20 cellular contexts compared by ENCODE assay signal in the genomic region with DNA sequence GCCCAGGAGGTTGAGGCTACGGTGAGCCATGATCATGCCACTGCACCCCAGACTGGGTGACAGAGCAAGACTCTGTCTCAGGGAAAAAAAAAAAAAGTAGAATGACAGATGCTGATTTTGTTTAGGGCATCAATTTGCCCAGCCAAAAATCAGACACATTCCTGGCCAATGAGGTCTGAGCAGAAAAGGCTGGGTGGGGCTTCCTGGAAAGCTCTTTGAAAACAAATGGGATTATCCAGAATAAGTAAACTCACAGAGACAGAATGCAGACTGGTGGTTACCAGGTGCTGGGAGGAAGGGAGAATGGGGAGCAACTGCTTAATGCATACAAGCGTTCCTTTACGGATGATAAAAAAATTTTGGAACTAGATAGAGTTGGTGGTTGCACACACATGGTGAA. TPM values are rescaled to one million over a fixed set of nuclear protein-coding genes. Genes with fewer than 3 reads are reported as not detected.
A peak's percentile ranks its signal among the peaks of the same experiment; 100 is the strongest.
DNase-seq lines count a peak whose midpoint lies in the region; ATAC-seq, FAIRE-seq and TF ChIP-seq lines count a peak whose summit lies in the region.
"Had no signal": no experiment of that assay in that cellular context is flagged by ENCODE, and none has a peak within 500 bp of the region (broad histone marks: within the 10 kb centered on the region; RNA-seq: fewer than 3 reads in every experiment).

No MANE protein-coding gene starts in this region.

- no peak for DNase-seq in A549 (ENCODE audit: low read depth in 1 of 2, low spot score in 1 of 2)
- peak; percentile 98 for DNase-seq in DMS 273 (lab: John Stamatoyannopoulos, UW; ENCODE audit: unreplicated experiment)
- peak; percentile 94 for DNase-seq in NCI-H82 (lab: John Stamatoyannopoulos, UW)
- peak; percentile 15 for DNase-seq in dedifferentiated amniotic fluid mesenchymal stem cell (ENCODE audit: extremely low spot score)
- no peak for DNase-seq in activated T-helper 1 cell treated with anti-CD3 and anti-CD28 coated beads, Interleukin-12 subunit alpha, Interleukin-12 subunit beta, Interleukin-2, Interleukin-4 antibody, amounts not matched to agents 30 ng/mL and 10 ng/mL and 1 ng/mL, durations not matched to agents 14 hours and 24 hours and 36 hours (ENCODE audit: low spot score)
- DNase-seq in NCI-H1694 treated with DMSO at 0.1 percent for 48 hours (lab: John Stamatoyannopoulos, UW) = no peak
- no peak for DNase-seq in activated CD4-positive, alpha-beta memory T cell treated with anti-CD3 and anti-CD28 coated beads for 36 hours
- DNase-seq: CD4-positive, alpha-beta T cell; DMS79; HCEC 1CT; MV-4-11; NCI-H1417; NCI-H2029; NCI-H510A; NCI-H774; PC-9; SK-N-SH had no signal

- TF ChIP-seq CTCF in A549 (IDR thresholded peaks at IDR 0.05) = no peak

- peaks cover 51% of the 10 kb centered on the region for H3K4me1 ChIP-seq in A549

- no peak for FAIRE-seq in A549 (lab: Jason Lieb, UNC)

- peaks cover 10% of the 10 kb centered on the region for H3K36me3 Mint-ChIP-seq in activated T-helper 1 cell treated with anti-CD3 and anti-CD28 coated beads, Interleukin-12 subunit alpha, Interleukin-12 subunit beta, Interleukin-2, Interleukin-4 antibody, amounts not matched to agents 30 ng/mL and 10 ng/mL and 1 ng/mL, durations not matched to agents 14 hours and 24 hours and 36 hours (ENCODE audit: low read depth)
- peaks cover 9% of the 10 kb centered on the region for H3K36me3 Mint-ChIP-seq in activated CD4-positive, alpha-beta memory T cell treated with anti-CD3 and anti-CD28 coated beads for 36 hours

- POLR2A ChIA-PET in A549 (lab: Yijun Ruan, JAX) = no interaction called here
- POLR2A ChIA-PET in activated CD4-positive, alpha-beta memory T cell treated with anti-CD3 and anti-CD28 coated beads for 36 hours (lab: Charles Lee) = no interaction called here

- no peak for TF ChIP-seq EP300 in A549 (IDR thresholded peaks at IDR 0.05)

- ATAC-seq in A549 = no peak
- no peak for ATAC-seq in activated CD4-positive, CD25-positive, alpha-beta regulatory T cell treated with anti-CD3 and anti-CD28 coated beads, Interleukin-2, amount 50 U/mL, for 24 hours
- ATAC-seq: Right ventricle myocardium inferior had no signal

- H3K27me3 Mint-ChIP-seq in activated T-helper 1 cell treated with anti-CD3 and anti-CD28 coated beads, Interleukin-12 subunit alpha, Interleukin-12 subunit beta, Interleukin-2, Interleukin-4 antibody, amounts not matched to agents 30 ng/mL and 10 ng/mL and 1 ng/mL, durations not matched to agents 14 hours and 24 hours and 36 hours (ENCODE audit: insufficient read depth) = no peaks in the 10 kb centered on the region
- H3K27me3 Mint-ChIP-seq in activated CD4-positive, alpha-beta memory T cell treated with anti-CD3 and anti-CD28 coated beads for 36 hours = no peaks in the 10 kb centered on the region
- H3K27me3 Mint-ChIP-seq: CD4-positive, alpha-beta T cell had no signal

- CTCF ChIA-PET in A549 (lab: Yijun Ruan, JAX) = interaction anchor here (1.2 to 22.4 kb wide), 2 partner anchors 10 to 73 kb away, joined by 5 to 602 read pairs; a partner anchor contains a TSS
- CTCF ChIA-PET in activated CD4-positive, alpha-beta memory T cell treated with anti-CD3 and anti-CD28 coated beads for 36 hours (lab: Charles Lee) = interaction anchor here (1.3 to 1.4 kb wide), 2 partner anchors 23 to 79 kb away, joined by 4 to 5 read pairs; no protein-coding TSS in a partner anchor

- TF ChIP-seq RAD21 in A549 (conservative IDR thresholded peaks at IDR 0.05 in 1 of 2, IDR thresholded peaks at IDR 0.05 in 1 of 2) = no peak

- peaks cover 58% of the 10 kb centered on the region for H3K4me1 Mint-ChIP-seq in activated T-helper 1 cell treated with anti-CD3 and anti-CD28 coated beads, Interleukin-12 subunit alpha, Interleukin-12 subunit beta, Interleukin-2, Interleukin-4 antibody, amounts not matched to agents 30 ng/mL and 10 ng/mL and 1 ng/mL, durations not matched to agents 14 hours and 24 hours and 36 hours (ENCODE audit: low read depth)
- H3K4me1 Mint-ChIP-seq in activated CD4-positive, alpha-beta memory T cell treated with anti-CD3 and anti-CD28 coated beads for 36 hours (ENCODE audit: low read depth) = peaks cover 30% of the 10 kb centered on the region
- H3K4me1 Mint-ChIP-seq: B cell had no signal

- H3K4me3 Mint-ChIP-seq in activated T-helper 1 cell treated with anti-CD3 and anti-CD28 coated beads, Interleukin-12 subunit alpha, Interleukin-12 subunit beta, Interleukin-2, Interleukin-4 antibody, amounts not matched to agents 30 ng/mL and 10 ng/mL and 1 ng/mL, durations not matched to agents 14 hours and 24 hours and 36 hours = no peak overlapping the region
- no peak overlapping the region for H3K4me3 Mint-ChIP-seq in activated CD4-positive, alpha-beta memory T cell treated with anti-CD3 and anti-CD28 coated beads for 36 hours
- H3K4me3 Mint-ChIP-seq: B cell; CD4-positive, alpha-beta T cell had no signal

- H3K27ac Mint-ChIP-seq in activated T-helper 1 cell treated with anti-CD3 and anti-CD28 coated beads, Interleukin-12 subunit alpha, Interleukin-12 subunit beta, Interleukin-2, Interleukin-4 antibody, amounts not matched to agents 30 ng/mL and 10 ng/mL and 1 ng/mL, durations not matched to agents 14 hours and 24 hours and 36 hours = no peak overlapping the region
- H3K27ac Mint-ChIP-seq in activated CD4-positive, alpha-beta memory T cell treated with anti-CD3 and anti-CD28 coated beads for 36 hours = no peak overlapping the region
- H3K27ac Mint-ChIP-seq: B cell; CD4-positive, alpha-beta T cell had no signal

- no peak overlapping the region for H3K4me3 ChIP-seq in A549
- H3K4me3 ChIP-seq: PC-9 had no signal

- no peak for TF ChIP-seq POLR2A in A549 (IDR thresholded peaks at IDR 0.05; ENCODE audit: low read length)

- peaks cover 19% of the 10 kb centered on the region; the same call in 2 of the 3 replicates for H3K9me3 ChIP-seq in A549
- H3K9me3 ChIP-seq: SK-N-SH had no signal

- H3K4me2 ChIP-seq in A549 = no peak overlapping the region
- H3K4me2 ChIP-seq: PC-9, SK-N-SH had no signal

- WGBS in A549 (ENCODE audit: missing lambda C conversion rate) = 94% methylated on average over 3 of the region's 3 CpGs

- peaks cover 19% of the 10 kb centered on the region for H3K9me3 Mint-ChIP-seq in activated T-helper 1 cell treated with anti-CD3 and anti-CD28 coated beads, Interleukin-12 subunit alpha, Interleukin-12 subunit beta, Interleukin-2, Interleukin-4 antibody, amounts not matched to agents 30 ng/mL and 10 ng/mL and 1 ng/mL, durations not matched to agents 14 hours and 24 hours and 36 hours
- peaks cover 18% of the 10 kb centered on the region for H3K9me3 Mint-ChIP-seq in activated CD4-positive, alpha-beta memory T cell treated with anti-CD3 and anti-CD28 coated beads for 36 hours

- intact Hi-C loops in activated T-helper 1 cell treated with anti-CD3 and anti-CD28 coated beads, Interleukin-12 subunit alpha, Interleukin-12 subunit beta, Interleukin-2, Interleukin-4 antibody, amounts not matched to agents 30 ng/mL and 10 ng/mL and 1 ng/mL, durations not matched to agents 14 hours and 24 hours and 36 hours (cut with micrococcal nuclease) = no loop called here
- intact Hi-C loops in activated CD4-positive, alpha-beta memory T cell treated with anti-CD3 and anti-CD28 coated beads for 36 hours (cut with micrococcal nuclease) = no loop called here

- peak overlapping the region; percentile 86 to 95; a peak in 5 of 6 replicates for H3K27ac ChIP-seq in A549
- H3K27ac ChIP-seq: PC-9 had no signal

TF ChIP-seq in A549, 52 proteins besides CTCF, POLR2A, EP300 and RAD21 (continues in another document):
- TF ChIP-seq EHF (CRISPR knock-in tag; IDR thresholded peaks at IDR 0.05) (no peak), BHLHE40 (IDR thresholded peaks at IDR 0.05; ENCODE audit: low read depth, low read length) (no peak), RCOR1 (IDR thresholded peaks at IDR 0.05; ENCODE audit: low read depth, low read length) (no peak)
- TF ChIP-seq, protein P1, sequence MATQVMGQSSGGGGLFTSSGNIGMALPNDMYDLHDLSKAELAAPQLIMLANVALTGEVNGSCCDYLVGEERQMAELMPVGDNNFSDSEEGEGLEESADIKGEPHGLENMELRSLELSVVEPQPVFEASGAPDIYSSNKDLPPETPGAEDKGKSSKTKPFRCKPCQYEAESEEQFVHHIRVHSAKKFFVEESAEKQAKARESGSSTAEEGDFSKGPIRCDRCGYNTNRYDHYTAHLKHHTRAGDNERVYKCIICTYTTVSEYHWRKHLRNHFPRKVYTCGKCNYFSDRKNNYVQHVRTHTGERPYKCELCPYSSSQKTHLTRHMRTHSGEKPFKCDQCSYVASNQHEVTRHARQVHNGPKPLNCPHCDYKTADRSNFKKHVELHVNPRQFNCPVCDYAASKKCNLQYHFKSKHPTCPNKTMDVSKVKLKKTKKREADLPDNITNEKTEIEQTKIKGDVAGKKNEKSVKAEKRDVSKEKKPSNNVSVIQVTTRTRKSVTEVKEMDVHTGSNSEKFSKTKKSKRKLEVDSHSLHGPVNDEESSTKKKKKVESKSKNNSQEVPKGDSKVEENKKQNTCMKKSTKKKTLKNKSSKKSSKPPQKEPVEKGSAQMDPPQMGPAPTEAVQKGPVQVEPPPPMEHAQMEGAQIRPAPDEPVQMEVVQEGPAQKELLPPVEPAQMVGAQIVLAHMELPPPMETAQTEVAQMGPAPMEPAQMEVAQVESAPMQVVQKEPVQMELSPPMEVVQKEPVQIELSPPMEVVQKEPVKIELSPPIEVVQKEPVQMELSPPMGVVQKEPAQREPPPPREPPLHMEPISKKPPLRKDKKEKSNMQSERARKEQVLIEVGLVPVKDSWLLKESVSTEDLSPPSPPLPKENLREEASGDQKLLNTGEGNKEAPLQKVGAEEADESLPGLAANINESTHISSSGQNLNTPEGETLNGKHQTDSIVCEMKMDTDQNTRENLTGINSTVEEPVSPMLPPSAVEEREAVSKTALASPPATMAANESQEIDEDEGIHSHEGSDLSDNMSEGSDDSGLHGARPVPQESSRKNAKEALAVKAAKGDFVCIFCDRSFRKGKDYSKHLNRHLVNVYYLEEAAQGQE (IDR thresholded peaks at IDR 0.05) = no peak

RNA-seq across cellular contexts. Expression of a gene that starts 10.1 kb away (rescaled TPM):
- polyA plus RNA-seq in A549 (2011; rRNA removed) (5.8 and 7.1 TPM in 2 replicates), A549 (2017; fragmentation: RNase III; extraction: RNeasy Plus Mini Kit Qiagen cat#74134 plus additional on column Dnase treatment) (23.7 to 33.5 TPM (median 32.2 TPM) in 3 replicates)
- polyA plus RNA-seq in A549 (2012; cell fraction: cytosol; rRNA removed) = 33.9 and 64.1 TPM in 2 replicates
- polyA plus RNA-seq in A549 (2012; cell fraction: nucleus; rRNA removed) = 40.5 and 61.4 TPM in 2 replicates
- polyA minus RNA-seq in A549 (2011; rRNA and poly(A)+ RNA removed) = 4.2 and 9.2 TPM in 2 replicates
- total RNA-seq in activated T-helper 1 cell treated with anti-CD3 and anti-CD28 coated beads, Interleukin-12 subunit alpha, Interleukin-12 subunit beta, Interleukin-2, Interleukin-4 antibody, amounts not matched to agents 30 ng/mL and 10 ng/mL and 1 ng/mL, durations not matched to agents 14 hours and 24 hours and 36 hours = 4.1 and 5.0 TPM in 2 replicates
- total RNA-seq in activated CD4-positive, alpha-beta memory T cell treated with anti-CD3 and anti-CD28 coated beads for 36 hours = 1 to 10 TPM; 1.9 to 2.1 TPM

Comparison
In these comparisons a context has a peak if more than half of its experiments do, and no peak if none do; other contexts are left out.
1. DNase-seq: peak in DMS 273 (single experiment), NCI-H82 (single experiment) and dedifferentiated amniotic fluid mesenchymal stem cell (single experiment); none in A549 (0 of 2), activated T-helper 1 cell treated with anti-CD3 and anti-CD28 coated beads, Interleukin-12 subunit alpha, Interleukin-12 subunit beta, Interleukin-2, Interleukin-4 antibody, amounts not matched to agents 30 ng/mL and 10 ng/mL and 1 ng/mL, durations not matched to agents 14 hours and 24 hours and 36 hours (single experiment), NCI-H1694 treated with DMSO at 0.1 percent for 48 hours (single experiment) and activated CD4-positive, alpha-beta memory T cell treated with anti-CD3 and anti-CD28 coated beads for 36 hours (single experiment).